19 cellular contexts compared by ENCODE assay signal in the genomic region with DNA sequence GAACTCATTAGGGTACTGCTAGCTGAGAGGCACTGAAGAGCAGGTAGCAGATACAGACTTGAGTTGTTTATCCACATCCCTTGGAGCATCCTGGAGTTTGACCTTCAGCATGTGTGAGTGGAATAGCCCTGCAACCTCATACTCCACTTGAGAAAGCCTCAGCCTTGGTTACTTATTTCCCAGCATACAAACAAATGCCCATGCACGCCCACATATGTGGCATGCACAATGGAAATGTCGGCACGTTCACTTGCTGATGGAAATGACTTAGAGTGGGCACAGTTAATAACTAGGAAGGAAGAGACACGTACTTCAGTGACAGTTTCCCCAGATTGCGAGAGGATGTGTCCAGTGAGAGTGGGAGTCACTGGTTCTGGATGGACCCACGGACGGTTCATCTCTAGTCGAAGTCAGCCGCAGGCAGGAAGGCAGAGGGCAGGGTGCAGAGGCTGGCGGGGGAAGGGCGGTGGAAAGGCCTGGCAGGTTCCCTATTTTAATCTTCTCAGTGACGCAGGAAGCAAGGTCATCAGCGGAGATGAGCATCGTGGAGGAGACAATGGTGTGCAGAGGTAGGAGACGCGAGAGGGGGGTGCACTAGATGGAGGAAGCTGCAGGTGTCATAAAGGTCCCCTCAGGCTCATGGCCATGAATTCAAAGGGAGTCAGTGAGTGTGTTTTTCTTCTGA.
DNase-seq lines count a peak whose midpoint lies in the region; ATAC-seq and TF ChIP-seq lines count a peak whose summit lies in the region.
"Had no signal": no experiment of that assay in that cellular context is flagged by ENCODE, and none has a peak within 500 bp of the region (broad histone marks: within the 10 kb centered on the region; RNA-seq: fewer than 3 reads in every experiment).

No MANE protein-coding gene starts in this region.

- no peaks in the 10 kb centered on the region for H3K4me1 ChIP-seq in lower lobe of right lung
- H3K4me1 ChIP-seq in smooth muscle cell (ENCODE audit: low read depth), result no peaks in the 10 kb centered on the region
- no peaks in the 10 kb centered on the region for H3K4me1 ChIP-seq in vagina
- H3K4me1 ChIP-seq: adrenal gland, colonic mucosa, right atrium auricular region, thyroid gland had no signal

- no peaks in the 10 kb centered on the region for H3K9me3 Mint-ChIP-seq in activated naive CD4-positive, alpha-beta T cell treated with anti-CD3 and anti-CD28 coated beads, Interleukin-2, amount 50 U/mL, for 24 hours
- no peaks in the 10 kb centered on the region for H3K9me3 Mint-ChIP-seq in stimulated activated naive CD8-positive, alpha-beta T cell treated with anti-CD3 and anti-CD28 coated beads, Interleukin-15, Interleukin-2, amounts not matched to agents 100 ng/mL and 50 ng/mL, for 24 hours

- no peak for TF ChIP-seq CTCF in lower lobe of right lung (IDR thresholded peaks at IDR 0.05)
- no peak for TF ChIP-seq CTCF in smooth muscle cell (IDR thresholded peaks at IDR 0.05; ENCODE audit: borderline replicate concordance, insufficient read depth, poor library complexity, severe bottlenecking)
- no peak for TF ChIP-seq CTCF in vagina (IDR thresholded peaks at IDR 0.05)

- 88% methylated on average over 16 of the region's 16 CpGs for WGBS in smooth muscle cell (ENCODE audit: low lambda C conversion rate)

- no peak overlapping the region for H3K9ac ChIP-seq in smooth muscle cell (ENCODE audit: low read depth)

- no peak for DNase-seq in activated naive CD4-positive, alpha-beta T cell treated with Interleukin-2 at 50 U/mL for 16 hours
- DNase-seq in T-helper 17 cell, result no peak
- no peak for DNase-seq in lower lobe of right lung
- DNase-seq in smooth muscle cell (lab: John Stamatoyannopoulos, UW; ENCODE audit: unreplicated experiment), result no peak
- no peak for DNase-seq in activated gamma-delta T cell (lab: John Stamatoyannopoulos, UW)
- no peak for DNase-seq in vagina (ENCODE audit: extremely low spot score in 2 of 2)
- DNase-seq: adrenal gland, colonic mucosa, DMS 273 treated with DMSO at 0.1 percent for 48 hours, left colon, NCI-H1417, NCI-H526 treated with DMSO at 0.1 percent for 48 hours, SHP77, thyroid gland had no signal

- H2AFZ ChIP-seq in smooth muscle cell (ENCODE audit: low read depth), result no peak overlapping the region

- peaks cover 45% of the 10 kb centered on the region for H3K4me1 Mint-ChIP-seq in activated naive CD4-positive, alpha-beta T cell treated with anti-CD3 and anti-CD28 coated beads, Interleukin-2, amount 50 U/mL, for 24 hours
- H3K4me1 Mint-ChIP-seq in T-helper 17 cell, result peaks cover 12% of the 10 kb centered on the region
- peaks cover 35% of the 10 kb centered on the region for H3K4me1 Mint-ChIP-seq in stimulated activated naive CD8-positive, alpha-beta T cell treated with anti-CD3 and anti-CD28 coated beads, Interleukin-15, Interleukin-2, amounts not matched to agents 100 ng/mL and 50 ng/mL, for 24 hours (ENCODE audit: low read depth)

- H3K27ac ChIP-seq in lower lobe of right lung (no peak overlapping the region), smooth muscle cell (ENCODE audit: low read depth) (no peak overlapping the region), vagina (no peak overlapping the region)
- H3K27ac ChIP-seq: adrenal gland, colonic mucosa, right atrium auricular region, thyroid gland, VCaP had no signal

- ATAC-seq in T-helper 17 cell (no peak), lower lobe of right lung (peak; percentile 18 to 35)
- ATAC-seq: left colon had no signal

- no peak overlapping the region for H3K4me2 ChIP-seq in smooth muscle cell

- H3K9me3 ChIP-seq in T-helper 17 cell (ENCODE audit: control insufficient read depth, low read length, poor library complexity, severe bottlenecking), result no peaks in the 10 kb centered on the region
- no peaks in the 10 kb centered on the region for H3K9me3 ChIP-seq in lower lobe of right lung
- no peaks in the 10 kb centered on the region for H3K9me3 ChIP-seq in smooth muscle cell (replicated peaks; ENCODE audit: low read depth)
- H3K9me3 ChIP-seq in vagina, result no peaks in the 10 kb centered on the region
- H3K9me3 ChIP-seq: adrenal gland, colonic mucosa, right atrium auricular region, thyroid gland had no signal

- H3F3A ChIP-seq in smooth muscle cell (ENCODE audit: low read depth), result no peaks in the 10 kb centered on the region

- H4K20me1 ChIP-seq in smooth muscle cell (ENCODE audit: low read depth), result no peaks in the 10 kb centered on the region

- TF ChIP-seq POLR2A in vagina (IDR thresholded peaks at IDR 0.05), result no peak

- H3K27me3 ChIP-seq in lower lobe of right lung (ENCODE audit: low read depth) (no peaks in the 10 kb centered on the region), smooth muscle cell (ENCODE audit: low read depth) (no peaks in the 10 kb centered on the region), vagina (no peaks in the 10 kb centered on the region)
- H3K27me3 ChIP-seq: adrenal gland, colonic mucosa, right atrium auricular region, thyroid gland had no signal

- no peaks in the 10 kb centered on the region for H3K27me3 Mint-ChIP-seq in activated naive CD4-positive, alpha-beta T cell treated with anti-CD3 and anti-CD28 coated beads, Interleukin-2, amount 50 U/mL, for 24 hours
- H3K27me3 Mint-ChIP-seq in T-helper 17 cell, result peaks cover 51% of the 10 kb centered on the region
- H3K27me3 Mint-ChIP-seq in stimulated activated naive CD8-positive, alpha-beta T cell treated with anti-CD3 and anti-CD28 coated beads, Interleukin-15, Interleukin-2, amounts not matched to agents 100 ng/mL and 50 ng/mL, for 24 hours, result peaks cover 3% of the 10 kb centered on the region

- no peaks in the 10 kb centered on the region for H3K36me3 ChIP-seq in lower lobe of right lung
- H3K36me3 ChIP-seq in smooth muscle cell (ENCODE audit: low read depth), result no peaks in the 10 kb centered on the region
- no peaks in the 10 kb centered on the region for H3K36me3 ChIP-seq in vagina
- H3K36me3 ChIP-seq: adrenal gland, colonic mucosa, right atrium auricular region, thyroid gland had no signal

- H3K4me3 ChIP-seq in lower lobe of right lung (no peak overlapping the region), smooth muscle cell (no peak overlapping the region), vagina (no peak overlapping the region)
- H3K4me3 ChIP-seq: adrenal gland, colonic mucosa, right atrium auricular region, thyroid gland had no signal

- no peaks in the 10 kb centered on the region for H3K79me2 ChIP-seq in smooth muscle cell (ENCODE audit: low read depth)

- intact Hi-C loops in lower lobe of right lung (cut with DNase I) (no loop called here), vagina (cut with DNase I) (no loop called here)

- peak overlapping the region; percentile 39 for H3K4me3 Mint-ChIP-seq in activated naive CD4-positive, alpha-beta T cell treated with anti-CD3 and anti-CD28 coated beads, Interleukin-2, amount 50 U/mL, for 24 hours
- H3K4me3 Mint-ChIP-seq in T-helper 17 cell, result peak overlapping the region; percentile 63
- H3K4me3 Mint-ChIP-seq in stimulated activated naive CD8-positive, alpha-beta T cell treated with anti-CD3 and anti-CD28 coated beads, Interleukin-15, Interleukin-2, amounts not matched to agents 100 ng/mL and 50 ng/mL, for 24 hours, result no peak overlapping the region

- H3K27ac Mint-ChIP-seq in activated naive CD4-positive, alpha-beta T cell treated with anti-CD3 and anti-CD28 coated beads, Interleukin-2, amount 50 U/mL, for 24 hours, result no peak overlapping the region
- no peak overlapping the region for H3K27ac Mint-ChIP-seq in T-helper 17 cell
- peak overlapping the region; percentile 31 for H3K27ac Mint-ChIP-seq in stimulated activated naive CD8-positive, alpha-beta T cell treated with anti-CD3 and anti-CD28 coated beads, Interleukin-15, Interleukin-2, amounts not matched to agents 100 ng/mL and 50 ng/mL, for 24 hours

- no peaks in the 10 kb centered on the region for H3K36me3 Mint-ChIP-seq in activated naive CD4-positive, alpha-beta T cell treated with anti-CD3 and anti-CD28 coated beads, Interleukin-2, amount 50 U/mL, for 24 hours
- peaks cover 2% of the 10 kb centered on the region for H3K36me3 Mint-ChIP-seq in T-helper 17 cell (ENCODE audit: low read depth)
- no peaks in the 10 kb centered on the region for H3K36me3 Mint-ChIP-seq in stimulated activated naive CD8-positive, alpha-beta T cell treated with anti-CD3 and anti-CD28 coated beads, Interleukin-15, Interleukin-2, amounts not matched to agents 100 ng/mL and 50 ng/mL, for 24 hours (ENCODE audit: low read depth)
- H3K36me3 Mint-ChIP-seq: CD14-positive monocyte had no signal
